In the genomic region with DNA sequence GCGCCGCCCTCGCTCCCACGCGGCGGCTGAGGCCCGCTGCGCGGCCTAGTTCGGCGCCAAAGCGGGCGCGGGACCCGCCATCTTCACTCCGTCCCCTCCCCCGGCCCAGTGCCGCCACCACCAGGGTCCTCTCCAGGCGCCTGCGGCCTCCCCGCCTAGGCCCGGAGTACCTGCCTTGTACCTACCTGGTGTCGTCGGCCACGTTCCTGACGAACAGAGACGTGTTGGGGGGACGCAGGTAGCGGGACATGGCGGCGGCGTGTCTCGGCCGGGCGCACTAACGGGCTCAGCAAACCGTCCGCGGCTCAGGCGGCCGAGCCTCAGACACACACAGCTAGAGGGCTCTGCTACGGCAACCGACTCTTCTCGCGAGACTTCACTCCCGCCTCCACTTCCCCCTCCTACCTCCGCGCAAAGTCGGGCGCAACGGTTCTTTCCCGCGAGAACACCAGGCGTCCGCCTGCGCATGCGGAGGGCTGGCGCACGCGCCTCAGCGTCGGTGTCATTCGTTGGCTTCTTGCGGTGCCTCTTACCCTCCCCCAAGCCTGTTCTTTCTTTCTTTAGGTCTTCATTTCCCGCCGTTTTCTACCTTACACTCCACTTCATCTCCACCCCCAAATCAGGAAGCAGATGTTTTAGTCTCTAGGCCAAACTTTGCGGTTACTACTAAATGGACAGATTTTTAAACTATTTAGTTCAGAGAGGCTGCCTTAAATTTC, we compare ENCODE assay signal across 1 cellular context.
TF ChIP-seq lines count a peak whose summit lies in the region.

Gene SRSF10 (minus strand): TSS at position 322 of the 719 bp plus-strand sequence. CDS start 72 bp downstream, at position 250.

TF ChIP-seq in K562, 482 proteins besides CTCF, POLR2A, EP300 and RAD21 (continued from another document and continues in another):
- TF ChIP-seq, protein P1, sequence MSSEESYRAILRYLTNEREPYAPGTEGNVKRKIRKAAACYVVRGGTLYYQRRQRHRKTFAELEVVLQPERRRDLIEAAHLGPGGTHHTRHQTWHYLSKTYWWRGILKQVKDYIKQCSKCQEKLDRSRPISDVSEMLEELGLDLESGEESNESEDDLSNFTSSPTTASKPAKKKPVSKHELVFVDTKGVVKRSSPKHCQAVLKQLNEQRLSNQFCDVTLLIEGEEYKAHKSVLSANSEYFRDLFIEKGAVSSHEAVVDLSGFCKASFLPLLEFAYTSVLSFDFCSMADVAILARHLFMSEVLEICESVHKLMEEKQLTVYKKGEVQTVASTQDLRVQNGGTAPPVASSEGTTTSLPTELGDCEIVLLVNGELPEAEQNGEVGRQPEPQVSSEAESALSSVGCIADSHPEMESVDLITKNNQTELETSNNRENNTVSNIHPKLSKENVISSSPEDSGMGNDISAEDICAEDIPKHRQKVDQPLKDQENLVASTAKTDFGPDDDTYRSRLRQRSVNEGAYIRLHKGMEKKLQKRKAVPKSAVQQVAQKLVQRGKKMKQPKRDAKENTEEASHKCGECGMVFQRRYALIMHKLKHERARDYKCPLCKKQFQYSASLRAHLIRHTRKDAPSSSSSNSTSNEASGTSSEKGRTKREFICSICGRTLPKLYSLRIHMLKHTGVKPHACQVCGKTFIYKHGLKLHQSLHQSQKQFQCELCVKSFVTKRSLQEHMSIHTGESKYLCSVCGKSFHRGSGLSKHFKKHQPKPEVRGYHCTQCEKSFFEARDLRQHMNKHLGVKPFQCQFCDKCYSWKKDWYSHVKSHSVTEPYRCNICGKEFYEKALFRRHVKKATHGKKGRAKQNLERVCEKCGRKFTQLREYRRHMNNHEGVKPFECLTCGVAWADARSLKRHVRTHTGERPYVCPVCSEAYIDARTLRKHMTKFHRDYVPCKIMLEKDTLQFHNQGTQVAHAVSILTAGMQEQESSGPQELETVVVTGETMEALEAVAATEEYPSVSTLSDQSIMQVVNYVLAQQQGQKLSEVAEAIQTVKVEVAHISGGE (CRISPR knock-in tag; IDR thresholded peaks at IDR 0.05): 0 out of 6 replicates have a peak, but pooled peaks of 2 of the 3 experiments have one; percentile 41 to 52
- TF ChIP-seq ZNF586 (CRISPR knock-in tag; conservative IDR thresholded peaks at IDR 0.05) (no peak), SIX5 (IDR thresholded peaks at IDR 0.05; ENCODE audit: borderline replicate concordance in 1 of 2, insufficient read depth in 1 of 2, low read depth in 1 of 2, low read length in 2 of 2) (peak in 1 of 2 experiments; percentile 31; a peak in 2 of 4 replicates), NCOR1 (IDR thresholded peaks at IDR 0.05) (peak; percentile 14; the same call in 1 of the 2 replicates), TSC22D4 (tag; IDR thresholded peaks at IDR 0.05) (no peak), POU5F1 (IDR thresholded peaks at IDR 0.05; ENCODE audit: borderline replicate concordance, low read depth, low read length, partially characterized antibody) (peak; percentile 94), MXI1 (IDR thresholded peaks at IDR 0.05; ENCODE audit: low read depth, low read length) (peak; percentile 54), KDM4B (IDR thresholded peaks at IDR 0.05; ENCODE audit: borderline replicate concordance in 2 of 2, low read depth in 1 of 2) (no peak; a peak in 2 of 4 replicates), PCBP1 (IDR thresholded peaks at IDR 0.05; ENCODE audit: low read depth, low read length, poor library complexity, severe bottlenecking) (peak; percentile 94), SMAD2 (IDR thresholded peaks at IDR 0.05; ENCODE audit: low read depth, low read length) (no peak), PML (IDR thresholded peaks at IDR 0.05; ENCODE audit: low read length) (peak; percentile 89), ZNF24 (IDR thresholded peaks at IDR 0.05) (peak; percentile 23; the same call in 1 of the 2 replicates), TBP (optimal IDR thresholded peaks at IDR 0.05; ENCODE audit: low read depth, low read length) (peak; percentile 95), HMGN3 (IDR thresholded peaks at IDR 0.05; ENCODE audit: borderline replicate concordance, extremely low read depth, insufficient read length, low read depth, low read length) (peak; percentile 67), DPF2 (IDR thresholded peaks at IDR 0.05) (0 out of 2 replicates have a peak, but pooled peaks have one; percentile 81), ZNF740 (CRISPR knock-in tag; IDR thresholded peaks at IDR 0.05) (peak; percentile 98), ZNF740 (tag; IDR thresholded peaks at IDR 0.05) (peak in 1 of 2 experiments; percentile 89; a peak in 2 of 4 replicates), HNRNPK (IDR thresholded peaks at IDR 0.05; ENCODE audit: low read depth, low read length, poor library complexity, severe bottlenecking) (peak; percentile 33), ZNF695 (CRISPR knock-in tag; IDR thresholded peaks at IDR 0.05) (no peak), ARID1B (IDR thresholded peaks at IDR 0.05) (peak; percentile 57; the same call in 1 of the 2 replicates), TARDBP (IDR thresholded peaks at IDR 0.05) (peak; percentile 27; the same call in 1 of the 2 replicates), HSF4 (CRISPR knock-in tag; IDR thresholded peaks at IDR 0.05; ENCODE audit: borderline replicate concordance) (no peak), ZNF217 (CRISPR knock-in tag; IDR thresholded peaks at IDR 0.05) (no peak), ZNF197 (CRISPR knock-in tag; IDR thresholded peaks at IDR 0.05; ENCODE audit: low read depth) (peak; percentile 92; the same call in 1 of the 2 replicates), NFATC3 (IDR thresholded peaks at IDR 0.05) (peak; percentile 78; the same call in 1 of the 2 replicates), SRSF7 (optimal IDR thresholded peaks at IDR 0.05; ENCODE audit: low read depth, low read length) (no peak), SP2 (IDR thresholded peaks at IDR 0.05; ENCODE audit: extremely low read depth, low read depth, low read length, poor library complexity, severe bottlenecking) (no peak), ARID4B (CRISPR knock-in tag; IDR thresholded peaks at IDR 0.05) (peak; percentile 92), IFI16 (CRISPR knock-in tag; IDR thresholded peaks at IDR 0.05) (no peak), RBM22 (IDR thresholded peaks at IDR 0.05; ENCODE audit: low read depth, low read length, poor library complexity, severe bottlenecking) (peak; percentile 95), KLF6 (CRISPR knock-in tag; IDR thresholded peaks at IDR 0.05; ENCODE audit: borderline replicate concordance) (no peak), ZBTB12 (CRISPR knock-in tag; IDR thresholded peaks at IDR 0.05) (no peak; the same call in 1 of the 2 replicates), NFRKB (IDR thresholded peaks at IDR 0.05; ENCODE audit: low read depth) (peak; percentile 93), ZBED1 (IDR thresholded peaks at IDR 0.05) (no peak; the same call in none of the 2 replicates), BRD4 (IDR thresholded peaks at IDR 0.05) (0 out of 2 replicates have a peak, but pooled peaks have one; percentile 18)
- TF ChIP-seq, protein P2, sequence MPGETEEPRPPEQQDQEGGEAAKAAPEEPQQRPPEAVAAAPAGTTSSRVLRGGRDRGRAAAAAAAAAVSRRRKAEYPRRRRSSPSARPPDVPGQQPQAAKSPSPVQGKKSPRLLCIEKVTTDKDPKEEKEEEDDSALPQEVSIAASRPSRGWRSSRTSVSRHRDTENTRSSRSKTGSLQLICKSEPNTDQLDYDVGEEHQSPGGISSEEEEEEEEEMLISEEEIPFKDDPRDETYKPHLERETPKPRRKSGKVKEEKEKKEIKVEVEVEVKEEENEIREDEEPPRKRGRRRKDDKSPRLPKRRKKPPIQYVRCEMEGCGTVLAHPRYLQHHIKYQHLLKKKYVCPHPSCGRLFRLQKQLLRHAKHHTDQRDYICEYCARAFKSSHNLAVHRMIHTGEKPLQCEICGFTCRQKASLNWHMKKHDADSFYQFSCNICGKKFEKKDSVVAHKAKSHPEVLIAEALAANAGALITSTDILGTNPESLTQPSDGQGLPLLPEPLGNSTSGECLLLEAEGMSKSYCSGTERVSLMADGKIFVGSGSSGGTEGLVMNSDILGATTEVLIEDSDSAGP (CRISPR knock-in tag; IDR thresholded peaks at IDR 0.05): peak; percentile 80
- TF ChIP-seq, protein P3, sequence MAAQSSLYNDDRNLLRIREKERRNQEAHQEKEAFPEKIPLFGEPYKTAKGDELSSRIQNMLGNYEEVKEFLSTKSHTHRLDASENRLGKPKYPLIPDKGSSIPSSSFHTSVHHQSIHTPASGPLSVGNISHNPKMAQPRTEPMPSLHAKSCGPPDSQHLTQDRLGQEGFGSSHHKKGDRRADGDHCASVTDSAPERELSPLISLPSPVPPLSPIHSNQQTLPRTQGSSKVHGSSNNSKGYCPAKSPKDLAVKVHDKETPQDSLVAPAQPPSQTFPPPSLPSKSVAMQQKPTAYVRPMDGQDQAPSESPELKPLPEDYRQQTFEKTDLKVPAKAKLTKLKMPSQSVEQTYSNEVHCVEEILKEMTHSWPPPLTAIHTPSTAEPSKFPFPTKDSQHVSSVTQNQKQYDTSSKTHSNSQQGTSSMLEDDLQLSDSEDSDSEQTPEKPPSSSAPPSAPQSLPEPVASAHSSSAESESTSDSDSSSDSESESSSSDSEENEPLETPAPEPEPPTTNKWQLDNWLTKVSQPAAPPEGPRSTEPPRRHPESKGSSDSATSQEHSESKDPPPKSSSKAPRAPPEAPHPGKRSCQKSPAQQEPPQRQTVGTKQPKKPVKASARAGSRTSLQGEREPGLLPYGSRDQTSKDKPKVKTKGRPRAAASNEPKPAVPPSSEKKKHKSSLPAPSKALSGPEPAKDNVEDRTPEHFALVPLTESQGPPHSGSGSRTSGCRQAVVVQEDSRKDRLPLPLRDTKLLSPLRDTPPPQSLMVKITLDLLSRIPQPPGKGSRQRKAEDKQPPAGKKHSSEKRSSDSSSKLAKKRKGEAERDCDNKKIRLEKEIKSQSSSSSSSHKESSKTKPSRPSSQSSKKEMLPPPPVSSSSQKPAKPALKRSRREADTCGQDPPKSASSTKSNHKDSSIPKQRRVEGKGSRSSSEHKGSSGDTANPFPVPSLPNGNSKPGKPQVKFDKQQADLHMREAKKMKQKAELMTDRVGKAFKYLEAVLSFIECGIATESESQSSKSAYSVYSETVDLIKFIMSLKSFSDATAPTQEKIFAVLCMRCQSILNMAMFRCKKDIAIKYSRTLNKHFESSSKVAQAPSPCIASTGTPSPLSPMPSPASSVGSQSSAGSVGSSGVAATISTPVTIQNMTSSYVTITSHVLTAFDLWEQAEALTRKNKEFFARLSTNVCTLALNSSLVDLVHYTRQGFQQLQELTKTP (IDR thresholded peaks at IDR 0.05; ENCODE audit: low read depth in 1 of 2, partially characterized antibody in 2 of 2): peak in 1 of 2 experiments; percentile 85
- TF ChIP-seq, protein P4, sequence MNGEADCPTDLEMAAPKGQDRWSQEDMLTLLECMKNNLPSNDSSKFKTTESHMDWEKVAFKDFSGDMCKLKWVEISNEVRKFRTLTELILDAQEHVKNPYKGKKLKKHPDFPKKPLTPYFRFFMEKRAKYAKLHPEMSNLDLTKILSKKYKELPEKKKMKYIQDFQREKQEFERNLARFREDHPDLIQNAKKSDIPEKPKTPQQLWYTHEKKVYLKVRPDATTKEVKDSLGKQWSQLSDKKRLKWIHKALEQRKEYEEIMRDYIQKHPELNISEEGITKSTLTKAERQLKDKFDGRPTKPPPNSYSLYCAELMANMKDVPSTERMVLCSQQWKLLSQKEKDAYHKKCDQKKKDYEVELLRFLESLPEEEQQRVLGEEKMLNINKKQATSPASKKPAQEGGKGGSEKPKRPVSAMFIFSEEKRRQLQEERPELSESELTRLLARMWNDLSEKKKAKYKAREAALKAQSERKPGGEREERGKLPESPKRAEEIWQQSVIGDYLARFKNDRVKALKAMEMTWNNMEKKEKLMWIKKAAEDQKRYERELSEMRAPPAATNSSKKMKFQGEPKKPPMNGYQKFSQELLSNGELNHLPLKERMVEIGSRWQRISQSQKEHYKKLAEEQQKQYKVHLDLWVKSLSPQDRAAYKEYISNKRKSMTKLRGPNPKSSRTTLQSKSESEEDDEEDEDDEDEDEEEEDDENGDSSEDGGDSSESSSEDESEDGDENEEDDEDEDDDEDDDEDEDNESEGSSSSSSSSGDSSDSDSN (IDR thresholded peaks at IDR 0.05; ENCODE audit: borderline replicate concordance in 1 of 2, low read depth in 2 of 2, low read length in 2 of 2): 0 out of 4 replicates have a peak, but pooled peaks of 1 of the 2 experiments have one; percentile 30
